In the genomic region with DNA sequence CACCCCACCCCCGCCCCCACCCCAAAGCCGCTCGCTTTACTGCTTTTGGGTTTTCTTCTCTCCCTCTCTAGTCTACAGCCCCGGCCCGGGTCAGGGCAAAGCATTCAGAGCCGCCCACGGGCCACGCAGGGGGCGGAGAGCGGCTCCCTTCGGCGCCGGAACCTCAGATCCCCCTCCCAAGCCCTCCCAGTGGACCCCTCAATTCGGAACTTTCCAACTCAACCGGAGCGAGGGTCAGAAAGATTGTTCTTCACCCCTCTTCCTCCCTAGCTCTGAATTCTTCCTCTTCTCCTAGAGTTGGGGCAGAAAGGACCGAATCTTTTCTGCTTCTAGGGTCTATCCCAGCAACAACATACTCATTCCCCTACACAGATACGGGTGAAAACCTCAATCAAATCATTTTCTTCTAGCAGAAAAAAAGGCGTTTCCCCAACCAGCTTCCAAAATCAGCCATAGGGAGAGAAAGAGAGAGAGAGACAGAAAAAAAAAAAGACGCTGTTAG, we compare ENCODE assay signal across 8 cellular contexts. TPM values are rescaled to one million over a fixed set of nuclear protein-coding genes. Genes with fewer than 3 reads are reported as not detected.
DNase-seq lines count a peak whose midpoint lies in the region; ATAC-seq and TF ChIP-seq lines count a peak whose summit lies in the region.
"Had no signal": no experiment of that assay in that cellular context is flagged by ENCODE, and none has a peak within 500 bp of the region (broad histone marks: within the 10 kb centered on the region; RNA-seq: fewer than 3 reads in every experiment).

No MANE protein-coding gene starts in this region.

- peak overlapping the region; percentile 91 for H3K4me2 ChIP-seq in hepatocyte

- ATAC-seq in HG03432 (IDR thresholded peaks at IDR 0.05; ENCODE audit: unreplicated experiment): peak; percentile 23
- peak; percentile 54 for ATAC-seq in activated T-helper 17 cell treated with anti-CD3 and anti-CD28 coated beads, Interleukin-2, amount 50 U/mL, for 72 hours (replicated peaks)

- no peak for TF ChIP-seq CTCF in hepatocyte (IDR thresholded peaks at IDR 0.05; ENCODE audit: poor library complexity)

- no peaks in the 10 kb centered on the region for H3K36me3 ChIP-seq in hepatocyte (replicated peaks; ENCODE audit: insufficient read depth, low read depth)

- H4K20me1 ChIP-seq in hepatocyte (ENCODE audit: insufficient read depth, poor library complexity, severe bottlenecking): no peaks in the 10 kb centered on the region

- peaks cover 86% of the 10 kb centered on the region for H3K27me3 ChIP-seq in hepatocyte

- peaks cover 20% of the 10 kb centered on the region for H3K79me2 ChIP-seq in hepatocyte

- H3K4me3 Mint-ChIP-seq in activated T-helper 17 cell treated with anti-CD3 and anti-CD28 coated beads, Interleukin-2, amount 50 U/mL, for 72 hours: peak overlapping the region; percentile 98

- H3K9me3 ChIP-seq in hepatocyte (ENCODE audit: low read depth): no peaks in the 10 kb centered on the region

- peak overlapping the region; percentile 52 for H3K4me3 ChIP-seq in hepatocyte

- no peak for DNase-seq in hepatocyte (ENCODE audit: low spot score)
- DNase-seq in stimulated activated CD4-positive, alpha-beta T cell treated with anti-CD3 and anti-CD28 coated beads, Interleukin-2, amount 100 ng/mL, for 24 hours: peak; percentile 54 to 64
- no peak for DNase-seq in DMS53 (lab: John Stamatoyannopoulos, UW)
- no peak for DNase-seq in NCI-H1417 (lab: John Stamatoyannopoulos, UW)
- DNase-seq in AG08395 (ENCODE audit: low spot score): no peak

- H3K4me1 Mint-ChIP-seq in activated T-helper 17 cell treated with anti-CD3 and anti-CD28 coated beads, Interleukin-2, amount 50 U/mL, for 72 hours: peaks cover 21% of the 10 kb centered on the region

- H3K36me3 Mint-ChIP-seq in activated T-helper 17 cell treated with anti-CD3 and anti-CD28 coated beads, Interleukin-2, amount 50 U/mL, for 72 hours (ENCODE audit: low read depth): peaks cover 23% of the 10 kb centered on the region

- peak overlapping the region; percentile 88 for H3K27ac Mint-ChIP-seq in activated T-helper 17 cell treated with anti-CD3 and anti-CD28 coated beads, Interleukin-2, amount 50 U/mL, for 72 hours

- WGBS in hepatocyte (ENCODE audit: low lambda C conversion rate, missing lambda C conversion rate): 6% methylated on average over 18 of the region's 20 CpGs

- H2AFZ ChIP-seq in hepatocyte: peak overlapping the region; percentile 22

- no peaks in the 10 kb centered on the region for H3K9me3 Mint-ChIP-seq in activated T-helper 17 cell treated with anti-CD3 and anti-CD28 coated beads, Interleukin-2, amount 50 U/mL, for 72 hours

- H3K9me2 ChIP-seq in hepatocyte (replicated peaks; ENCODE audit: insufficient read depth): no peaks in the 10 kb centered on the region

- H3K4me1 ChIP-seq in hepatocyte (ENCODE audit: insufficient read depth): peaks cover 22% of the 10 kb centered on the region

- peaks cover 6% of the 10 kb centered on the region for H3K27me3 Mint-ChIP-seq in activated T-helper 17 cell treated with anti-CD3 and anti-CD28 coated beads, Interleukin-2, amount 50 U/mL, for 72 hours

- H3K27ac ChIP-seq in hepatocyte: peak overlapping the region; percentile 96
- H3K27ac ChIP-seq: SK-N-MC had no signal

RNA-seq across cellular contexts. Expression of gene HOXB2, which starts 1.0 kb away (rescaled TPM):
- total RNA-seq in activated T-helper 17 cell treated with anti-CD3 and anti-CD28 coated beads, Interleukin-2, amount 50 U/mL, for 72 hours: 10 to 100 TPM in 1 of 2 donors, 1 to 10 TPM in 1; 2.0 to 15.3 TPM
- 5.6 and 6.7 TPM in 2 replicates for total RNA-seq in hepatocyte
- 20.7 and 29.9 TPM in 2 replicates for polyA plus RNA-seq in hepatocyte

RNA-seq across cellular contexts. Expression of gene HOXB1, which starts 13.1 kb away (rescaled TPM):
- total RNA-seq in activated T-helper 17 cell treated with anti-CD3 and anti-CD28 coated beads, Interleukin-2, amount 50 U/mL, for 72 hours: not detected
- not detected in 2 replicates for total RNA-seq in hepatocyte
- not detected in 2 replicates for polyA plus RNA-seq in hepatocyte

RNA-seq across cellular contexts. Expression of gene HOXB4, which starts 34.2 kb away (rescaled TPM):
- total RNA-seq in activated T-helper 17 cell treated with anti-CD3 and anti-CD28 coated beads, Interleukin-2, amount 50 U/mL, for 72 hours: 1 to 10 TPM; 2.6 to 2.8 TPM
- 1.4 and 2.2 TPM in 2 replicates for total RNA-seq in hepatocyte
- polyA plus RNA-seq in hepatocyte: 1.8 and 2.0 TPM in 2 replicates

RNA-seq across cellular contexts. Expression of gene HOXB3, which starts 46.1 kb away (rescaled TPM):
- total RNA-seq in activated T-helper 17 cell treated with anti-CD3 and anti-CD28 coated beads, Interleukin-2, amount 50 U/mL, for 72 hours: 1 to 10 TPM; 3.1 to 5.4 TPM
- total RNA-seq in hepatocyte: 1.8 and 5.9 TPM in 2 replicates
- polyA plus RNA-seq in hepatocyte: 1.8 and 4.0 TPM in 2 replicates

RNA-seq across cellular contexts. Expression of gene HOXB5, which starts 49.7 kb away (rescaled TPM):
- total RNA-seq in activated T-helper 17 cell treated with anti-CD3 and anti-CD28 coated beads, Interleukin-2, amount 50 U/mL, for 72 hours: not detected
- 0.27 and 0.36 TPM in 2 replicates for total RNA-seq in hepatocyte
- 3.3 and 4.4 TPM in 2 replicates for polyA plus RNA-seq in hepatocyte

Comparison
In these comparisons a context has a peak if more than half of its experiments do, and no peak if none do; other contexts are left out.
1. DNase-seq: peak in stimulated activated CD4-positive, alpha-beta T cell treated with anti-CD3 and anti-CD28 coated beads, Interleukin-2, amount 100 ng/mL, for 24 hours (2 of 2); none in hepatocyte (single experiment), DMS53 (single experiment), NCI-H1417 (0 of 3) and AG08395 (single experiment).